In the genomic region with DNA sequence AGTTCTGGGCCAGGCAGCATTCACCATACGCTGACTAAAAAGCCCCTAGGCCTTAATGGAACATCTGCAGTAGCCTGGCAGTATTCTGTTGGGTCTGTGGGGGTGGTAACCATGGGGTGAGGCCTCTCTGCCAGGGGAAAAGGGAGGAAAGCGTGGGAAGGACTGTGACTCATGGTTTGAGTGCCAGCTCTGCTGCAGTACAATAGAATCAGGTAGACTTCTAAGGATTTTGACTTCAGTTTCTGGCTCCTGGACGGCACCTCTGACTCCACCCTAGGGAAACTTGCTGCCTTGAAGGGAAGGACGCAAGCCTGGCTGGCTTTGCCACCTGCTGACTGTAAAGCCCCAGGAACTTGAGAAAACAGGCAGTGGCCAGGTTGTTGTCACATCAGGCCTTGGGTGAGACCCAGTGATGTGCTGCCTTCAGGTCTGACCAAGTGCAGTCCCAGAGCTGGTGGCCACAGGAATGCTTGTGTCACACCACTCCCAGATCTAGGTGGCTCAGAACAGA, we compare ENCODE assay signal across 8 cellular contexts.
DNase-seq lines count a peak whose midpoint lies in the region; ATAC-seq and TF ChIP-seq lines count a peak whose summit lies in the region.

No MANE protein-coding gene starts in this region.

- H3K4me3 Mint-ChIP-seq in activated CD4-positive, alpha-beta T cell treated with anti-CD3 and anti-CD28 coated beads for 36 hours = no peak overlapping the region
- no peak overlapping the region for H3K4me3 Mint-ChIP-seq in activated CD4-positive, alpha-beta T cell treated with anti-CD3 and anti-CD28 coated beads, Interleukin-2, amount 10 ng/mL, durations not matched to agents 24 days and 14 days
- H3K4me3 Mint-ChIP-seq in CD4-positive, alpha-beta memory T cell = no peak overlapping the region

- peaks cover 11% of the 10 kb centered on the region for H3K4me1 ChIP-seq in suprapubic skin
- no peaks in the 10 kb centered on the region for H3K4me1 ChIP-seq in CD4-positive, alpha-beta memory T cell (ENCODE audit: insufficient read depth, low read length)

- H3K4me1 Mint-ChIP-seq in activated CD4-positive, alpha-beta T cell treated with anti-CD3 and anti-CD28 coated beads for 36 hours = peaks cover 10% of the 10 kb centered on the region
- H3K4me1 Mint-ChIP-seq in activated CD4-positive, alpha-beta T cell treated with anti-CD3 and anti-CD28 coated beads, Interleukin-2, amount 10 ng/mL, durations not matched to agents 24 days and 14 days = peaks cover 5% of the 10 kb centered on the region
- H3K4me1 Mint-ChIP-seq in CD4-positive, alpha-beta memory T cell = peaks cover 0 to 2% (median 0%) of the 10 kb centered on the region in 4 donors

- DNase-seq in activated CD4-positive, alpha-beta T cell treated with anti-CD3 and anti-CD28 coated beads for 36 hours = peak; percentile 64
- DNase-seq in activated CD4-positive, alpha-beta T cell treated with anti-CD3 and anti-CD28 coated beads, Interleukin-2, amount 10 ng/mL, durations not matched to agents 24 days and 14 days = no peak
- DNase-seq in T1000 (lab: John Stamatoyannopoulos, UW) (peak; percentile 16), fibroblast of the aortic adventitia (ENCODE audit: low read depth) (peak; percentile 37), suprapubic skin (ENCODE audit: low spot score in 2 of 2) (no peak), NCI-H526 treated with DMSO at 0.1 percent for 48 hours (lab: John Stamatoyannopoulos, UW) (no peak), GM10248 (ENCODE audit: extremely low spot score) (no peak)
- no peak for DNase-seq in CD4-positive, alpha-beta memory T cell

- peaks cover 4% of the 10 kb centered on the region for H3K27me3 Mint-ChIP-seq in activated CD4-positive, alpha-beta T cell treated with anti-CD3 and anti-CD28 coated beads for 36 hours
- peaks cover 18% of the 10 kb centered on the region for H3K27me3 Mint-ChIP-seq in activated CD4-positive, alpha-beta T cell treated with anti-CD3 and anti-CD28 coated beads, Interleukin-2, amount 10 ng/mL, durations not matched to agents 24 days and 14 days
- H3K27me3 Mint-ChIP-seq in CD4-positive, alpha-beta memory T cell = peaks cover 2 to 5% of the 10 kb centered on the region in 2 donors

- no peak for TF ChIP-seq EP300 in suprapubic skin (IDR thresholded peaks at IDR 0.05)

- CTCF ChIA-PET in activated CD4-positive, alpha-beta T cell treated with anti-CD3 and anti-CD28 coated beads for 36 hours (lab: Charles Lee) = interaction anchor here (0.6 kb wide), 1 partner anchor 121 kb away, joined by 3 read pairs; no protein-coding TSS in a partner anchor
- CTCF ChIA-PET in CD4-positive, alpha-beta memory T cell (lab: Charles Lee; ENCODE audit: partially characterized antibody) = no interaction called here
- CTCF ChIA-PET in GM10248 (lab: Yijun Ruan, JAX) = no interaction called here

- TF ChIP-seq CTCF in fibroblast of the aortic adventitia (IDR thresholded peaks at IDR 0.05; ENCODE audit: insufficient read depth, low read length) (no peak), suprapubic skin (IDR thresholded peaks at IDR 0.05) (no peak), GM10248 (IDR thresholded peaks at IDR 0.05; ENCODE audit: control extremely low read depth, extremely low read depth, low read depth, missing control alignments) (no peak)

- H3K27ac Mint-ChIP-seq in activated CD4-positive, alpha-beta T cell treated with anti-CD3 and anti-CD28 coated beads for 36 hours = peak overlapping the region; percentile 2
- no peak overlapping the region for H3K27ac Mint-ChIP-seq in activated CD4-positive, alpha-beta T cell treated with anti-CD3 and anti-CD28 coated beads, Interleukin-2, amount 10 ng/mL, durations not matched to agents 24 days and 14 days
- no peak overlapping the region for H3K27ac Mint-ChIP-seq in CD4-positive, alpha-beta memory T cell

- TF ChIP-seq POLR2A in suprapubic skin (IDR thresholded peaks at IDR 0.05) = no peak

- no peaks in the 10 kb centered on the region for H3K27me3 ChIP-seq in suprapubic skin
- no peaks in the 10 kb centered on the region for H3K27me3 ChIP-seq in CD4-positive, alpha-beta memory T cell (ENCODE audit: insufficient read depth, low read length)

- intact Hi-C loops in activated CD4-positive, alpha-beta T cell treated with anti-CD3 and anti-CD28 coated beads for 36 hours (cut with DNase I, micrococcal nuclease) = no loop called here
- intact Hi-C loops in activated CD4-positive, alpha-beta T cell treated with anti-CD3 and anti-CD28 coated beads, Interleukin-2, amount 10 ng/mL, durations not matched to agents 24 days and 14 days (cut with micrococcal nuclease) = no loop called here
- intact Hi-C loops in CD4-positive, alpha-beta memory T cell (cut with micrococcal nuclease) = no loop called here

- H3K36me3 ChIP-seq in suprapubic skin = no peaks in the 10 kb centered on the region
- no peaks in the 10 kb centered on the region for H3K36me3 ChIP-seq in CD4-positive, alpha-beta memory T cell (ENCODE audit: insufficient read depth, low read length)

- no peak overlapping the region for H3K4me3 ChIP-seq in fibroblast of the aortic adventitia (ENCODE audit: low read depth, low read length)
- H3K4me3 ChIP-seq in suprapubic skin = no peak overlapping the region
- H3K4me3 ChIP-seq in CD4-positive, alpha-beta memory T cell (ENCODE audit: low read length in 2 of 2) = no peak overlapping the region

- WGBS in suprapubic skin = 33% methylated on average over 4 of the region's 4 CpGs

- no peaks in the 10 kb centered on the region for H3K36me3 Mint-ChIP-seq in activated CD4-positive, alpha-beta T cell treated with anti-CD3 and anti-CD28 coated beads for 36 hours (ENCODE audit: low read depth)
- no peaks in the 10 kb centered on the region for H3K36me3 Mint-ChIP-seq in activated CD4-positive, alpha-beta T cell treated with anti-CD3 and anti-CD28 coated beads, Interleukin-2, amount 10 ng/mL, durations not matched to agents 24 days and 14 days (ENCODE audit: low read depth)
- no peaks in the 10 kb centered on the region for H3K36me3 Mint-ChIP-seq in CD4-positive, alpha-beta memory T cell

- H3K27ac ChIP-seq in suprapubic skin = peak overlapping the region; percentile 36
- no peak overlapping the region for H3K27ac ChIP-seq in CD4-positive, alpha-beta memory T cell (ENCODE audit: low read depth, low read length)

- H3K9me3 ChIP-seq in suprapubic skin = no peaks in the 10 kb centered on the region
- no peaks in the 10 kb centered on the region for H3K9me3 ChIP-seq in CD4-positive, alpha-beta memory T cell (ENCODE audit: control insufficient read depth in 1 of 2, low read length in 2 of 2)

- H3K9me3 Mint-ChIP-seq in activated CD4-positive, alpha-beta T cell treated with anti-CD3 and anti-CD28 coated beads for 36 hours (ENCODE audit: low read depth) = no peaks in the 10 kb centered on the region
- no peaks in the 10 kb centered on the region for H3K9me3 Mint-ChIP-seq in activated CD4-positive, alpha-beta T cell treated with anti-CD3 and anti-CD28 coated beads, Interleukin-2, amount 10 ng/mL, durations not matched to agents 24 days and 14 days
- H3K9me3 Mint-ChIP-seq in CD4-positive, alpha-beta memory T cell = no peaks in the 10 kb centered on the region

- peak; percentile 91 for ATAC-seq in activated CD4-positive, alpha-beta T cell treated with anti-CD3 and anti-CD28 coated beads for 36 hours

- POLR2A ChIA-PET in activated CD4-positive, alpha-beta T cell treated with anti-CD3 and anti-CD28 coated beads for 36 hours (lab: Charles Lee) = no interaction called here
- POLR2A ChIA-PET in CD4-positive, alpha-beta memory T cell (lab: Charles Lee; ENCODE audit: partially characterized antibody) = no interaction called here
- POLR2A ChIA-PET in GM10248 (lab: Yijun Ruan, JAX) = no interaction called here

Comparison
In these comparisons a context has a peak if more than half of its experiments do, and no peak if none do; other contexts are left out.
1. DNase-seq: peak in activated CD4-positive, alpha-beta T cell treated with anti-CD3 and anti-CD28 coated beads for 36 hours (single experiment), T1000 (single experiment) and fibroblast of the aortic adventitia (single experiment); none in activated CD4-positive, alpha-beta T cell treated with anti-CD3 and anti-CD28 coated beads, Interleukin-2, amount 10 ng/mL, durations not matched to agents 24 days and 14 days (single experiment), suprapubic skin (0 of 2), NCI-H526 treated with DMSO at 0.1 percent for 48 hours (single experiment), CD4-positive, alpha-beta memory T cell (0 of 5) and GM10248 (single experiment).